27 cellular contexts compared by ENCODE assay signal in the genomic region with DNA sequence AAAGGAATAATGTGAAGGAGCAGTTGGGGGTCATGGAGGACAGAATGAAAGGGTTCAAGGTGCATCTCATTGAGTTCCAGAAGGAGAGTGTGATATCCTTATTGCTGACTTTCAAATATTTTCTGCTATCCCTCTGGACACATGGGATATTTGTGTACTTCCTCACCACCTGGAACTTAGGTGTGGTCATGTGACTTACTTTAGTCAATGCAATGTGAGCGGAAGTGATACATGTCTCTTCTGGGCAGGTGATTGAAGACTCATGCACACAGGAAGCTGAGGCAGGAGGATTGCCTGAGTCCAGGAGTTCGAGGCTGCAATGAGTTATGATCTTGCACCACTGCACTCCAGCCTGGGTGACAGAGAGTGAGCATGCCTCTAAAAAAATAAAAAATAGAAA.
"Had no signal": no experiment of that assay in that cellular context is flagged by ENCODE, and none has a peak within 500 bp of the region (broad histone marks: within the 10 kb centered on the region; RNA-seq: fewer than 3 reads in every experiment).

No MANE protein-coding gene starts in this region.

- H3K9me3 ChIP-seq: adrenal gland, Peyer's patch, SJSA1 had no signal

- H3K27ac ChIP-seq: adrenal gland, Peyer's patch, RWPE1, SJSA1 had no signal

- H3K4me3 ChIP-seq: adrenal gland, Peyer's patch, SJSA1 had no signal

- DNase-seq: activated CD4-positive, alpha-beta T cell treated with anti-CD3 and anti-CD28 coated beads for 48 hours; activated CD4-positive, alpha-beta T cell treated with anti-CD3 and anti-CD28 coated beads, Interleukin-2, amount 50 U/mL, for 4 hours; activated CD4-positive, CD25-positive, alpha-beta regulatory T cell treated with anti-CD3 and anti-CD28 coated beads, Interleukin-2, amount 50 U/mL, for 72 hours; activated CD8-positive, alpha-beta memory T cell treated with anti-CD3 and anti-CD28 coated beads, Interleukin-2, amount 50 U/mL, for 48 hours; activated CD8-positive, alpha-beta T cell treated with anti-CD3 and anti-CD28 coated beads, Interleukin-2, amount 10 ng/mL, durations not matched to agents 7 days and 5 days; activated naive CD4-positive, alpha-beta T cell treated with anti-CD3 and anti-CD28 coated beads, Interleukin-2, amount 50 U/mL, for 16 hours; activated naive CD8-positive, alpha-beta T cell treated with anti-CD3 and anti-CD28 coated beads, Interleukin-2, amount 10 ng/mL, durations not matched to agents 7 days and 5 days; activated T-cell treated with anti-CD3 and anti-CD28 coated beads, Interleukin-2, amount 50 U/mL, for 1 hour; adrenal gland; anterior cingulate cortex; central memory CD4-positive, alpha-beta T cell; Karpas-422; MM.1S; NCI-H1105; NCI-H1436; NCI-H1694 treated with DMSO at 0.1 percent for 48 hours; NCI-H2029 treated with DMSO at 0.1 percent for 48 hours; NCI-H510A treated with DMSO at 0.1 percent for 48 hours; NCI-H69; NK-92 treated with Interleukin-12 subunit alpha and Interleukin-12 subunit beta, amount 100 ng/mL, for 24 hours; OCI-M1; Peyer's patch; Right ventricle myocardium superior had no signal

- ATAC-seq: activated CD8-positive, alpha-beta T cell treated with anti-CD3 and anti-CD28 coated beads, Interleukin-2, amount 10 ng/mL, durations not matched to agents 7 days and 5 days; SK-N-SH treated with all-trans-retinoic acid at 6 μM for 48 hours; WTC11 had no signal

- H3K27me3 ChIP-seq: adrenal gland, Peyer's patch had no signal

- H3K36me3 ChIP-seq: adrenal gland, Peyer's patch, SJSA1 had no signal

- H3K4me1 ChIP-seq: adrenal gland, Peyer's patch, SJSA1 had no signal
